9 cellular contexts compared by ENCODE assay signal in genomic region chr1:162873671-162874666, GRCh38. TPM values are rescaled to one million over a fixed set of nuclear protein-coding genes. Genes with fewer than 3 reads are reported as not detected.
DNase-seq lines count a peak whose midpoint lies in the region; ATAC-seq and TF ChIP-seq lines count a peak whose summit lies in the region.
"Had no signal": no experiment of that assay in that cellular context is flagged by ENCODE, and none has a peak within 500 bp of the region (broad histone marks: within the 10 kb centered on the region; RNA-seq: fewer than 3 reads in every experiment).

No MANE protein-coding gene starts in this region.

- DNase-seq in DMS53 (lab: John Stamatoyannopoulos, UW) (peak; percentile 94), NCI-H2196 (lab: John Stamatoyannopoulos, UW; ENCODE audit: unreplicated experiment) (peak; percentile 28), choroid plexus epithelial cell (ENCODE audit: low read depth) (peak; percentile 88), neural progenitor cell (ENCODE audit: low spot score) (no peak), HUDEP-2 (lab: John Stamatoyannopoulos, UW; ENCODE audit: unreplicated experiment in 76 of 76) (no peak), GF-D8 (lab: John Stamatoyannopoulos, UW) (no peak), COR-L47 (lab: John Stamatoyannopoulos, UW) (no peak)

- no peaks in the 10 kb centered on the region for H4K20me1 ChIP-seq in neural progenitor cell (ENCODE audit: low read depth)

- no peak overlapping the region for H3K27ac ChIP-seq in neural progenitor cell

- H3K9me3 ChIP-seq in neural progenitor cell (ENCODE audit: low read depth), result no peaks in the 10 kb centered on the region

- H3K4me2 ChIP-seq in neural progenitor cell, result no peak overlapping the region

- peaks cover 17% of the 10 kb centered on the region for H3K9me3 Mint-ChIP-seq in neural progenitor cell

- H3K36me3 Mint-ChIP-seq in neural progenitor cell, result no peaks in the 10 kb centered on the region
- H3K36me3 Mint-ChIP-seq: type B pancreatic cell had no signal

- ATAC-seq in GM19455 (IDR thresholded peaks at IDR 0.05; ENCODE audit: unreplicated experiment), result no peak

- no peaks in the 10 kb centered on the region for H3F3A ChIP-seq in neural progenitor cell (ENCODE audit: low read depth)

- no peaks in the 10 kb centered on the region for H3K4me1 ChIP-seq in neural progenitor cell

- no peaks in the 10 kb centered on the region for H3K4me1 Mint-ChIP-seq in neural progenitor cell

- no peak overlapping the region for H3K4me3 Mint-ChIP-seq in neural progenitor cell
- H3K4me3 Mint-ChIP-seq: type B pancreatic cell had no signal

- no peaks in the 10 kb centered on the region for H3K79me2 ChIP-seq in neural progenitor cell (ENCODE audit: low read depth)

- TF ChIP-seq CTCF in choroid plexus epithelial cell (conservative IDR thresholded peaks at IDR 0.05; ENCODE audit: low read depth, low read length), result peak; percentile 76
- TF ChIP-seq CTCF in neural progenitor cell (IDR thresholded peaks at IDR 0.05), result peak; percentile 5

- H2AFZ ChIP-seq in neural progenitor cell (replicated peaks), result no peak overlapping the region

- H3K36me3 ChIP-seq in neural progenitor cell, result no peaks in the 10 kb centered on the region

- H3K9ac ChIP-seq in neural progenitor cell, result no peak overlapping the region

- H3K27ac Mint-ChIP-seq in neural progenitor cell, result no peak overlapping the region
- H3K27ac Mint-ChIP-seq: type B pancreatic cell had no signal

- H3K27me3 ChIP-seq in neural progenitor cell, result no peaks in the 10 kb centered on the region

- H3K27me3 Mint-ChIP-seq in neural progenitor cell (ENCODE audit: insufficient read depth, low read depth), result no peaks in the 10 kb centered on the region
- H3K27me3 Mint-ChIP-seq: type B pancreatic cell had no signal

- H3K4me3 ChIP-seq in choroid plexus epithelial cell (ENCODE audit: low read depth, low read length), result no peak overlapping the region
- no peak overlapping the region for H3K4me3 ChIP-seq in neural progenitor cell

RNA-seq across cellular contexts. Expression of gene CCDC190, which starts 13.0 kb away (rescaled TPM):
- total RNA-seq in neural progenitor cell (ENCODE audit: low replicate concordance), result not detected in 2 replicates

Comparison
In these comparisons a context has a peak if more than half of its experiments do, and no peak if none do; other contexts are left out.
1. DNase-seq: peak in DMS53 (single experiment), NCI-H2196 (single experiment) and choroid plexus epithelial cell (single experiment); none in neural progenitor cell (single experiment), HUDEP-2 (0 of 76), GF-D8 (single experiment) and COR-L47 (single experiment).